In genomic region chr17:17089206-17089550, GRCh38 we compare ENCODE assay signal across 17 cellular contexts. TPM values are rescaled to one million over a fixed set of nuclear protein-coding genes. Genes with fewer than 3 reads are reported as not detected.
DNase-seq lines count a peak whose midpoint lies in the region; ATAC-seq and TF ChIP-seq lines count a peak whose summit lies in the region.
"Had no signal": no experiment of that assay in that cellular context is flagged by ENCODE, and none has a peak within 500 bp of the region (broad histone marks: within the 10 kb centered on the region; RNA-seq: fewer than 3 reads in every experiment).

No MANE protein-coding gene starts in this region.

- no peak overlapping the region for H3K4me3 ChIP-seq in heart right ventricle
- no peak overlapping the region for H3K4me3 ChIP-seq in RWPE2 (ENCODE audit: severe bottlenecking)
- H3K4me3 ChIP-seq in testis, result no peak overlapping the region
- H3K4me3 ChIP-seq: SJSA1, thoracic aorta had no signal

- H3K27ac Mint-ChIP-seq in effector memory CD8-positive, alpha-beta T cell, result peak overlapping the region; percentile 38 to 89
- H3K27ac Mint-ChIP-seq: mesothelial cell of epicardium had no signal

- no peak for TF ChIP-seq POLR2A in testis (IDR thresholded peaks at IDR 0.05)

- no peak for ATAC-seq in heart right ventricle
- no peak for ATAC-seq in RWPE2 (ENCODE audit: low read depth)
- no peak for ATAC-seq in effector memory CD8-positive, alpha-beta T cell (replicated peaks)
- ATAC-seq in GM21423 (IDR thresholded peaks at IDR 0.05; ENCODE audit: unreplicated experiment), result no peak
- ATAC-seq: right cardiac atrium had no signal

- WGBS in heart right ventricle, 2 donors, result 56% methylated on average over 3 of the region's 3 CpGs
- WGBS in testis, 2 donors, result 88 to 90% methylated on average over 3 of the region's 3 CpGs

- TF ChIP-seq CTCF in heart right ventricle (IDR thresholded peaks at IDR 0.05) (no peak), RWPE2 (IDR thresholded peaks at IDR 0.05; ENCODE audit: poor library complexity, severe bottlenecking) (no peak), testis (IDR thresholded peaks at IDR 0.05) (no peak)

- H3K4me3 Mint-ChIP-seq in effector memory CD8-positive, alpha-beta T cell, result peak overlapping the region in 1 of 2 donors; percentile 19
- H3K4me3 Mint-ChIP-seq: mesothelial cell of epicardium had no signal

- H3K4me1 Mint-ChIP-seq in effector memory CD8-positive, alpha-beta T cell (ENCODE audit: low read depth in 2 of 2), result peaks cover 50 to 59% of the 10 kb centered on the region in 2 donors

- intact Hi-C loops in cardiac septum (cut with DNase I) (no loop called here), heart right ventricle (cut with DNase I) (no loop called here), testis (cut with DNase I; ENCODE audit: low total_unique reads) (no loop called here)

- peaks cover 25 to 99% (median 83%) of the 10 kb centered on the region in 9 donors for H3K4me1 ChIP-seq in heart right ventricle
- H3K4me1 ChIP-seq in RWPE2 (ENCODE audit: insufficient read depth, poor library complexity, severe bottlenecking), result peaks cover 33% of the 10 kb centered on the region
- H3K4me1 ChIP-seq in testis, result peaks cover 27% of the 10 kb centered on the region
- H3K4me1 ChIP-seq: SJSA1 had no signal

- no peaks in the 10 kb centered on the region for H3K27me3 Mint-ChIP-seq in effector memory CD8-positive, alpha-beta T cell

- peaks cover 0 to 62% (median under 1%) of the 10 kb centered on the region in 9 donors for H3K36me3 ChIP-seq in heart right ventricle
- H3K36me3 ChIP-seq in RWPE2 (ENCODE audit: low read depth), result peaks cover 46% of the 10 kb centered on the region
- H3K36me3 ChIP-seq in testis (ENCODE audit: low read depth, missing control alignments), result no peaks in the 10 kb centered on the region
- H3K36me3 ChIP-seq: thoracic aorta had no signal

- no peaks in the 10 kb centered on the region for H3K36me3 Mint-ChIP-seq in effector memory CD8-positive, alpha-beta T cell (ENCODE audit: insufficient read depth)

- DNase-seq in cardiac septum (ENCODE audit: low spot score) (peak; percentile 17), heart right ventricle (no peak), RWPE2 (ENCODE audit: low spot score) (peak; percentile 21), testis (no peak), inferior parietal cortex (ENCODE audit: extremely low spot score) (no peak), NCI-H82 (lab: John Stamatoyannopoulos, UW) (no peak)
- no peak for DNase-seq in effector memory CD8-positive, alpha-beta T cell
- DNase-seq: kidney; NCI-H1694 treated with DMSO at 0.1 percent for 48 hours; NCI-H524; stimulated activated CD4-positive, alpha-beta T cell treated with anti-CD3 and anti-CD28 coated beads, Interleukin-1b, Interleukin-23, amount 100 ng/mL, for 48 hours had no signal

- H3K27ac ChIP-seq in heart right ventricle, result peak overlapping the region in 2 of 10 donors; percentile 55 to 77
- no peak overlapping the region for H3K27ac ChIP-seq in RWPE2 (ENCODE audit: poor library complexity, severe bottlenecking)
- peak overlapping the region; percentile 51 to 68 for H3K27ac ChIP-seq in testis
- H3K27ac ChIP-seq: neutrophil, SJSA1, thoracic aorta had no signal

- no peaks in the 10 kb centered on the region for H3K9me3 Mint-ChIP-seq in effector memory CD8-positive, alpha-beta T cell
- H3K9me3 Mint-ChIP-seq: mesothelial cell of epicardium had no signal

- H3K27me3 ChIP-seq in heart right ventricle (no peaks in the 10 kb centered on the region), RWPE2 (ENCODE audit: insufficient read depth, poor library complexity, severe bottlenecking) (no peaks in the 10 kb centered on the region), testis (no peaks in the 10 kb centered on the region)
- H3K27me3 ChIP-seq: neutrophil, SJSA1 had no signal

- no peaks in the 10 kb centered on the region for H3K9me3 ChIP-seq in heart right ventricle
- no peaks in the 10 kb centered on the region for H3K9me3 ChIP-seq in RWPE2 (ENCODE audit: severe bottlenecking)
- H3K9me3 ChIP-seq in testis, result no peaks in the 10 kb centered on the region
- H3K9me3 ChIP-seq: neutrophil, SJSA1, thoracic aorta had no signal

RNA-seq across cellular contexts. Expression of gene MPRIP, which starts 46.9 kb away (rescaled TPM):
- total RNA-seq in cardiac septum (554 TPM), heart right ventricle (100 to 1,000 TPM; 252 to 409 (median 329) TPM), testis (100 to 1,000 TPM; 304 to 337 TPM)
- polyA plus RNA-seq in heart right ventricle (100 to 1,000 TPM; 225 to 329 TPM), testis (ENCODE audit: insufficient read depth, low read depth, low replicate concordance) (191 TPM)

Comparison
In these comparisons a context has a peak if more than half of its experiments do, and no peak if none do; other contexts are left out.
1. DNase-seq: peak in cardiac septum (single experiment) and RWPE2 (single experiment); none in heart right ventricle (0 of 2), effector memory CD8-positive, alpha-beta T cell (0 of 3), testis (single experiment), inferior parietal cortex (single experiment) and NCI-H82 (single experiment).